In the genomic region with DNA sequence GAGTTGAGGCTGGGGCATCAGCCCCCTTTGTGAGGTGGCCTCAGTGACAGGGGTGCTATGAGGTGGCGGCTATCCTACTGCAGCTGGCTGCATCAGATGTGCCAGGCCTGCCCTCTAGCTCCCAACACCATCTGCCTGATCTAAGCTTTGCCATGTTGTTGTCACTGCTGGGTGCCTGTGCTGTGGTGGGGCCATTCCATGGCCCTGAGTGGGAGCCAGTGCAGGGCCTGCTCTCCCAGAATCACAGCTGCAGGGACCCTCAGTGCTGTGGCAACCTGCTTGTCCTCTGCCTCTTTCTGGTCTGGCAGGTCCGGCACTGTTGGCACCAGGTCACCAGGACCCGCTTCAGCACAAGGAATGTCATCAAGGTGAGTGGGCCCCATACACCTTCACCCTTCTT, we compare ENCODE assay signal across 12 cellular contexts. TPM values are rescaled to one million over a fixed set of nuclear protein-coding genes. Genes with fewer than 3 reads are reported as not detected.
DNase-seq lines count a peak whose midpoint lies in the region; ATAC-seq, FAIRE-seq and TF ChIP-seq lines count a peak whose summit lies in the region.
"Had no signal": no experiment of that assay in that cellular context is flagged by ENCODE, and none has a peak within 500 bp of the region (broad histone marks: within the 10 kb centered on the region; RNA-seq: fewer than 3 reads in every experiment).

No MANE protein-coding gene starts in this region.

- H3K36me3 ChIP-seq in endodermal cell (ENCODE audit: control insufficient read depth, insufficient read depth, low read length) (no peaks in the 10 kb centered on the region), sigmoid colon (peaks cover 0 to 15% (median 0%) of the 10 kb centered on the region in 4 donors), gastroesophageal sphincter (peaks cover 0 to 17% of the 10 kb centered on the region in 2 donors)

- H3K4me3 Mint-ChIP-seq in activated CD4-positive, alpha-beta T cell treated with anti-CD3 and anti-CD28 coated beads, Interleukin-2, amount 10 ng/mL, durations not matched to agents 7 days and 5 days: peak overlapping the region; percentile 96
- H3K4me3 Mint-ChIP-seq in T-helper 17 cell: peak overlapping the region; percentile 73
- H3K4me3 Mint-ChIP-seq in endodermal cell: peak overlapping the region; percentile 94

- POLR2A ChIA-PET in activated CD4-positive, alpha-beta T cell treated with anti-CD3 and anti-CD28 coated beads, Interleukin-2, amount 10 ng/mL, durations not matched to agents 7 days and 5 days (lab: Charles Lee): no interaction called here

- ATAC-seq in T-helper 17 cell: no peak
- no peak for ATAC-seq in gastroesophageal sphincter
- ATAC-seq: left ventricle myocardium superior had no signal

- no peak for FAIRE-seq in GM19239 (lab: Jason Lieb, UNC)
- FAIRE-seq: urothelium cell line had no signal

- CTCF ChIA-PET in activated CD4-positive, alpha-beta T cell treated with anti-CD3 and anti-CD28 coated beads, Interleukin-2, amount 10 ng/mL, durations not matched to agents 7 days and 5 days (lab: Charles Lee): interaction anchor here (1.0 kb wide), 1 partner anchor 250 kb away, joined by 4 read pairs; no protein-coding TSS in a partner anchor

- no peaks in the 10 kb centered on the region for H3K4me1 ChIP-seq in endodermal cell (ENCODE audit: control insufficient read depth, insufficient read depth, low read length)
- peaks cover 0 to 24% (median 16%) of the 10 kb centered on the region in 4 donors for H3K4me1 ChIP-seq in sigmoid colon
- H3K4me1 ChIP-seq in gastroesophageal sphincter: peaks cover 0 to 35% (median 16%) of the 10 kb centered on the region in 3 donors

- no peaks in the 10 kb centered on the region for H3K9me3 Mint-ChIP-seq in activated CD4-positive, alpha-beta T cell treated with anti-CD3 and anti-CD28 coated beads, Interleukin-2, amount 10 ng/mL, durations not matched to agents 7 days and 5 days
- no peaks in the 10 kb centered on the region for H3K9me3 Mint-ChIP-seq in endodermal cell

- H3K4me3 ChIP-seq in endodermal cell (ENCODE audit: low read length) (no peak overlapping the region), sigmoid colon (no peak overlapping the region), gastroesophageal sphincter (no peak overlapping the region)

- no peak overlapping the region for H3K9ac ChIP-seq in endodermal cell (ENCODE audit: extremely low read depth, low read length, poor library complexity, severe bottlenecking)

- TF ChIP-seq POLR2A in sigmoid colon (IDR thresholded peaks at IDR 0.05): no peak
- TF ChIP-seq POLR2A in gastroesophageal sphincter (IDR thresholded peaks at IDR 0.05): no peak

- H3K27ac ChIP-seq in endodermal cell (ENCODE audit: low read depth, low read length) (no peak overlapping the region), sigmoid colon (no peak overlapping the region), gastroesophageal sphincter (peak overlapping the region in 2 of 4 donors; percentile 12 to 99)

- TF ChIP-seq EP300 in sigmoid colon (IDR thresholded peaks at IDR 0.05) (no peak), gastroesophageal sphincter (IDR thresholded peaks at IDR 0.05) (no peak)

- intact Hi-C loops in sigmoid colon (cut with DNase I): no loop called here

- H3K27ac Mint-ChIP-seq in activated CD4-positive, alpha-beta T cell treated with anti-CD3 and anti-CD28 coated beads, Interleukin-2, amount 10 ng/mL, durations not matched to agents 7 days and 5 days: peak overlapping the region; percentile 98
- H3K27ac Mint-ChIP-seq in T-helper 17 cell: peak overlapping the region; percentile 99
- no peak overlapping the region for H3K27ac Mint-ChIP-seq in endodermal cell

- peaks cover 31% of the 10 kb centered on the region for H3K4me1 Mint-ChIP-seq in activated CD4-positive, alpha-beta T cell treated with anti-CD3 and anti-CD28 coated beads, Interleukin-2, amount 10 ng/mL, durations not matched to agents 7 days and 5 days
- H3K4me1 Mint-ChIP-seq in T-helper 17 cell (peaks cover 21% of the 10 kb centered on the region), endodermal cell (peaks cover 7% of the 10 kb centered on the region)

- H3K27me3 Mint-ChIP-seq in activated CD4-positive, alpha-beta T cell treated with anti-CD3 and anti-CD28 coated beads, Interleukin-2, amount 10 ng/mL, durations not matched to agents 7 days and 5 days: no peaks in the 10 kb centered on the region
- H3K27me3 Mint-ChIP-seq in T-helper 17 cell (no peaks in the 10 kb centered on the region), endodermal cell (ENCODE audit: insufficient read depth) (no peaks in the 10 kb centered on the region)

- TF ChIP-seq CTCF in endodermal cell (conservative IDR thresholded peaks at IDR 0.05) (no peak), sigmoid colon (IDR thresholded peaks at IDR 0.05) (no peak), gastroesophageal sphincter (IDR thresholded peaks at IDR 0.05) (no peak)

- peaks cover 5% of the 10 kb centered on the region for H3K36me3 Mint-ChIP-seq in activated CD4-positive, alpha-beta T cell treated with anti-CD3 and anti-CD28 coated beads, Interleukin-2, amount 10 ng/mL, durations not matched to agents 7 days and 5 days (ENCODE audit: low read depth)
- H3K36me3 Mint-ChIP-seq in T-helper 17 cell (ENCODE audit: low read depth) (peaks cover 4% of the 10 kb centered on the region), endodermal cell (ENCODE audit: low read depth) (no peaks in the 10 kb centered on the region)

- 91 to 100% methylated on average over 2 to 3 of the region's 3 CpGs for WGBS in endodermal cell (ENCODE audit: insufficient coverage in 1 of 2, insufficient read length in 1 of 2), 2 experiments
- 93 to 97% methylated on average over 3 of the region's 3 CpGs for WGBS in sigmoid colon, 2 donors
- 40% methylated on average over 1 of the region's 3 CpGs; no CpG with 5 or more reads in 1 of the 2 donors for WGBS in gastroesophageal sphincter (ENCODE audit: low coverage in 1 of 2), 2 donors

- no peaks in the 10 kb centered on the region for H3K9me3 ChIP-seq in T-helper 17 cell (ENCODE audit: control insufficient read depth, low read length, poor library complexity, severe bottlenecking)
- H3K9me3 ChIP-seq in endodermal cell (ENCODE audit: control insufficient read depth, low read length): no peaks in the 10 kb centered on the region
- H3K9me3 ChIP-seq in sigmoid colon: no peaks in the 10 kb centered on the region
- no peaks in the 10 kb centered on the region for H3K9me3 ChIP-seq in gastroesophageal sphincter

- H3K27me3 ChIP-seq in endodermal cell (ENCODE audit: control insufficient read depth, insufficient read depth, low read length, poor library complexity, severe bottlenecking): no peaks in the 10 kb centered on the region
- no peaks in the 10 kb centered on the region for H3K27me3 ChIP-seq in sigmoid colon
- H3K27me3 ChIP-seq in gastroesophageal sphincter: no peaks in the 10 kb centered on the region

- DNase-seq in activated CD4-positive, alpha-beta T cell treated with anti-CD3 and anti-CD28 coated beads, Interleukin-2, amount 10 ng/mL, durations not matched to agents 7 days and 5 days: no peak
- DNase-seq in activated CD4-positive, alpha-beta T cell treated with anti-CD3 and anti-CD28 coated beads for 48 hours: no peak
- DNase-seq in T-helper 17 cell (no peak), endodermal cell (no peak), sigmoid colon (peak; percentile 54), GM19239 (ENCODE audit: insufficient read length, low spot score) (no peak), SIG-M5 (lab: John Stamatoyannopoulos, UW) (no peak)
- DNase-seq: left ventricle myocardium superior; NCI-H1048; stimulated activated CD4-positive, alpha-beta T cell treated with anti-CD3 and anti-CD28 coated beads, Interleukin-4, amount 100 ng/mL, for 4 hours had no signal

RNA-seq across cellular contexts. Expression of a gene that starts 1.8 kb away (rescaled TPM):
- 100 to 1,000 TPM; 171 to 178 TPM for total RNA-seq in activated CD4-positive, alpha-beta T cell treated with anti-CD3 and anti-CD28 coated beads, Interleukin-2, amount 10 ng/mL, durations not matched to agents 7 days and 5 days
- 100 to 1,000 TPM; 120 to 148 TPM for total RNA-seq in T-helper 17 cell
- 100 to 1,000 TPM; 133 to 146 TPM for total RNA-seq in endodermal cell
- 137 TPM for polyA plus RNA-seq in endodermal cell (2013, experiment 1 of 2)
- polyA plus RNA-seq in endodermal cell (2013, experiment 2 of 2): 116 TPM
- 100 to 1,000 TPM in 2 of 4 donors, 10 to 100 TPM in 2; 69.8 to 121 (median 99.0) TPM for total RNA-seq in sigmoid colon
- 100 to 1,000 TPM; 103 to 146 (median 125) TPM for polyA plus RNA-seq in sigmoid colon
- total RNA-seq in gastroesophageal sphincter: 100 to 1,000 TPM in 3 of 4 donors, 10 to 100 TPM in 1; 78.6 to 131 (median 111) TPM

RNA-seq across cellular contexts. Expression of a gene that starts 8.8 kb away (rescaled TPM):
- total RNA-seq in activated CD4-positive, alpha-beta T cell treated with anti-CD3 and anti-CD28 coated beads, Interleukin-2, amount 10 ng/mL, durations not matched to agents 7 days and 5 days: 10 to 100 TPM; 54.6 to 60.0 TPM
- total RNA-seq in T-helper 17 cell: 10 to 100 TPM; 53.8 to 60.9 TPM
- total RNA-seq in endodermal cell: 1 to 10 TPM; 1.2 to 1.5 TPM
- polyA plus RNA-seq in endodermal cell (2013, experiment 1 of 2): not detected
- polyA plus RNA-seq in endodermal cell (2013, experiment 2 of 2): not detected
- total RNA-seq in sigmoid colon: 1 to 10 TPM in 1 of 4 donors, under 1 TPM in 1, not detected in 2; 0.54 to 1.2 TPM
- 1 to 10 TPM in 2 of 3 donors, under 1 TPM in 1; 0.60 to 6.4 (median 1.4) TPM for polyA plus RNA-seq in sigmoid colon
- under 1 TPM in 3 of 4 donors, not detected in 1; 0.07 to 0.81 (median 0.50) TPM for total RNA-seq in gastroesophageal sphincter

Comparison
In these comparisons a context has a peak if more than half of its experiments do, and no peak if none do; other contexts are left out.
1. RNA of a gene that starts 8.8 kb away (total RNA-seq): 53.8 to 60.9 TPM in T-helper 17 cell and 54.6 to 60.0 TPM in activated CD4-positive, alpha-beta T cell treated with anti-CD3 and anti-CD28 coated beads, Interleukin-2, amount 10 ng/mL, durations not matched to agents 7 days and 5 days; 1.2 to 1.5 TPM in endodermal cell, 0.54 to 1.2 TPM in sigmoid colon and 0.07 to 0.81 TPM in gastroesophageal sphincter; every median in the first group is over 10 times any median in the second.
2. Peak in every context shown above with its lines, with median percentiles within 50 percentile points of each other: H3K4me3 Mint-ChIP-seq.